Comparison of ENCODE assay signal across 27 cellular contexts in genomic region chr5:83353774-83354173, GRCh38.
"Had no signal": no experiment of that assay in that cellular context is flagged by ENCODE, and none has a peak within 500 bp of the region (broad histone marks: within the 10 kb centered on the region; RNA-seq: fewer than 3 reads in every experiment).

No MANE protein-coding gene starts in this region.

- H3K27ac Mint-ChIP-seq: activated CD4-positive, alpha-beta memory T cell treated with anti-CD3 and anti-CD28 coated beads for 36 hours; activated CD4-positive, alpha-beta T cell treated with anti-CD3 and anti-CD28 coated beads, Interleukin-2, amount 10 ng/mL, durations not matched to agents 7 days and 5 days; activated naive CD4-positive, alpha-beta T cell treated with anti-CD3 and anti-CD28 coated beads, Interleukin-2, amount 10 ng/mL, durations not matched to agents 7 days and 5 days; activated naive CD8-positive, alpha-beta T cell treated with anti-CD3 and anti-CD28 coated beads for 36 hours; T-cell had no signal

- H3K27me3 Mint-ChIP-seq: activated CD4-positive, alpha-beta memory T cell treated with anti-CD3 and anti-CD28 coated beads for 36 hours; activated CD4-positive, alpha-beta T cell treated with anti-CD3 and anti-CD28 coated beads, Interleukin-2, amount 10 ng/mL, durations not matched to agents 7 days and 5 days; activated naive CD4-positive, alpha-beta T cell treated with anti-CD3 and anti-CD28 coated beads, Interleukin-2, amount 10 ng/mL, durations not matched to agents 7 days and 5 days; activated naive CD8-positive, alpha-beta T cell treated with anti-CD3 and anti-CD28 coated beads for 36 hours; T-cell had no signal

- DNase-seq: activated CD4-positive, alpha-beta memory T cell treated with anti-CD3 and anti-CD28 coated beads for 36 hours; activated CD4-positive, alpha-beta T cell treated with anti-CD3 and anti-CD28 coated beads, Interleukin-2, amount 10 ng/mL, durations not matched to agents 7 days and 5 days; activated CD4-positive, CD25-positive, alpha-beta regulatory T cell; activated CD8-positive, alpha-beta memory T cell treated with anti-CD3 and anti-CD28 coated beads for 24 hours; activated gamma-delta T cell treated with Interleukin-2 at 50 U/mL for 16 hours; activated naive CD4-positive, alpha-beta T cell treated with anti-CD3 and anti-CD28 coated beads, Interleukin-2, amount 10 ng/mL, durations not matched to agents 7 days and 5 days; activated naive CD8-positive, alpha-beta T cell treated with anti-CD3 and anti-CD28 coated beads for 36 hours; activated T-cell treated with anti-CD3 and anti-CD28 coated beads, Interleukin-2, amount 50 U/mL, for 4 hours; anterior cingulate cortex; cerebellar nuclear complex; NCI-H1092; NCI-H1417 treated with DMSO at 0.1 percent for 48 hours; NCI-H1694; NCI-H2029; NCI-H2107; NCI-H2171 treated with DMSO at 0.1 percent for 48 hours; NCI-H226; NK-92 treated with Interleukin-12 subunit alpha and Interleukin-12 subunit beta, amount 100 ng/mL, for 24 hours; OCI-M1; RPMI8226; T-cell; T-helper 2 cell; T1000 had no signal

- H3K36me3 Mint-ChIP-seq: activated naive CD4-positive, alpha-beta T cell treated with anti-CD3 and anti-CD28 coated beads, Interleukin-2, amount 10 ng/mL, durations not matched to agents 7 days and 5 days had no signal

- FAIRE-seq: TTC549 had no signal

- H3K4me3 ChIP-seq: SK-N-MC had no signal

- H3K27ac ChIP-seq: SK-N-MC had no signal

- H3K4me3 Mint-ChIP-seq: activated CD4-positive, alpha-beta memory T cell treated with anti-CD3 and anti-CD28 coated beads for 36 hours; activated CD4-positive, alpha-beta T cell treated with anti-CD3 and anti-CD28 coated beads, Interleukin-2, amount 10 ng/mL, durations not matched to agents 7 days and 5 days; activated naive CD4-positive, alpha-beta T cell treated with anti-CD3 and anti-CD28 coated beads, Interleukin-2, amount 10 ng/mL, durations not matched to agents 7 days and 5 days; activated naive CD8-positive, alpha-beta T cell treated with anti-CD3 and anti-CD28 coated beads for 36 hours; activated T-cell treated with anti-CD3 and anti-CD28 coated beads, Interleukin-2, amount 50 U/mL, for 4 hours; T-cell had no signal

- H3K4me1 Mint-ChIP-seq: activated CD4-positive, alpha-beta T cell treated with anti-CD3 and anti-CD28 coated beads, Interleukin-2, amount 10 ng/mL, durations not matched to agents 7 days and 5 days; activated naive CD4-positive, alpha-beta T cell treated with anti-CD3 and anti-CD28 coated beads, Interleukin-2, amount 10 ng/mL, durations not matched to agents 7 days and 5 days; activated naive CD8-positive, alpha-beta T cell treated with anti-CD3 and anti-CD28 coated beads for 36 hours; T-cell had no signal

- ATAC-seq: activated T-cell treated with anti-CD3 and anti-CD28 coated beads, Interleukin-2, amount 50 U/mL, for 4 hours; Panc1; Right ventricle myocardium inferior; T-cell had no signal
